7 cellular contexts compared by ENCODE assay signal in genomic region chr2:235493402-235493774, GRCh38. TPM values are rescaled to one million over a fixed set of nuclear protein-coding genes. Genes with fewer than 3 reads are reported as not detected.
DNase-seq lines count a peak whose midpoint lies in the region; ATAC-seq and TF ChIP-seq lines count a peak whose summit lies in the region.

No MANE protein-coding gene starts in this region.

- H3K36me3 ChIP-seq in H7 (replicated peaks; ENCODE audit: control insufficient read depth, insufficient read depth, low read length) (no peaks in the 10 kb centered on the region), cardiac muscle cell (no peaks in the 10 kb centered on the region)

- H3K4me3 ChIP-seq in H7 (ENCODE audit: insufficient read depth, low read depth, low read length) (peak overlapping the region; percentile 66), WI38 (ENCODE audit: low read depth, low read length) (peak overlapping the region; percentile 56), cardiac muscle cell (peak overlapping the region; percentile 43)

- no peak overlapping the region for H3K27ac ChIP-seq in cardiac muscle cell

- H3K9me3 ChIP-seq in cardiac muscle cell (ENCODE audit: low read depth): no peaks in the 10 kb centered on the region

- TF ChIP-seq CTCF in WI38 (IDR thresholded peaks at IDR 0.05; ENCODE audit: low read depth, low read length): no peak
- no peak for TF ChIP-seq CTCF in cardiac muscle cell (IDR thresholded peaks at IDR 0.05; ENCODE audit: low read depth, low read length)

- DNase-seq in H7 (no peak), cardiac muscle cell (ENCODE audit: low read depth in 1 of 2, low spot score in 1 of 2) (peak in 1 of 2 donors; percentile 72), renal cortical epithelial cell (ENCODE audit: low read depth) (peak; percentile 26), OCI-M2 (lab: John Stamatoyannopoulos, UW; ENCODE audit: unreplicated experiment) (no peak), AG20443 (ENCODE audit: low spot score) (no peak)

- ATAC-seq in HG03439 (IDR thresholded peaks at IDR 0.05; ENCODE audit: unreplicated experiment): no peak

- H3K4me1 ChIP-seq in cardiac muscle cell (ENCODE audit: low read depth): peaks cover 14% of the 10 kb centered on the region

- peaks cover 13% of the 10 kb centered on the region for H3K27me3 ChIP-seq in H7 (ENCODE audit: control insufficient read depth, insufficient read depth, low read length)
- H3K27me3 ChIP-seq in cardiac muscle cell: no peaks in the 10 kb centered on the region

RNA-seq across cellular contexts. Expression of gene AGAP1, which starts 0.5 kb away (rescaled TPM):
- total RNA-seq in H7 (2014; rRNA removed; shearing (Covaris generic)): 12.6 and 17.1 TPM in 2 replicates
- 20.9 and 38.2 TPM in 2 replicates for total RNA-seq in cardiac muscle cell
- 8.6 and 10.5 TPM in 2 replicates for polyA plus RNA-seq in cardiac muscle cell
- total RNA-seq in renal cortical epithelial cell: 10.2 and 17.6 TPM in 2 replicates
